In the genomic region with DNA sequence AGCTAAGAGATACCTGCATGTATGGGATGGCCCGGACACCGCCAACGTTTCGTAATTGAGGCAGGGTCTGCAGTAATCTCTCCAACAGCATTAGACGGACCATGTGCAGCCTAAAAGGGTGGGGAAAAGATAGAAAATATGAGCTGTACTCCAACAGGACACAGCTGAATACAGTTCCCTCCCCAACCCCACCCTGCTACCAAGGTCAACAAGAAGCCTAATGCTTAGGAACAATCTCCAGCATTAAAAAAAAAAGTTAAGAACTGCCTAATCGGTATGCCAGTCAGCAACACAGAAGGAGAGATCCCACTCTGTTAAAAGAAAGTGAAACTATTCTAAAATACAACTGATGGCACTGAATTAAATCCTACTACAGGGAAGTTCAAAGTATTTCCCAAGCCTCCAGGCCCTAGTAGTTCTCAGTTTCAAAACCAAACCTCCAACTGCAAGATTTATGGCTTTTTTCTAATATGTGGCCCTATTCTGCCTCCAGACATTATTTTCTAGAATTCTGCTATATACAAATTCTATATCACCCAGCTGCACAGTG, we compare ENCODE assay signal across 14 cellular contexts.
DNase-seq lines count a peak whose midpoint lies in the region; ATAC-seq and TF ChIP-seq lines count a peak whose summit lies in the region.
"Had no signal": no experiment of that assay in that cellular context is flagged by ENCODE, and none has a peak within 500 bp of the region (broad histone marks: within the 10 kb centered on the region; RNA-seq: fewer than 3 reads in every experiment).

No MANE protein-coding gene starts in this region.

- no peaks in the 10 kb centered on the region for H3K9me3 ChIP-seq in right cardiac atrium (ENCODE audit: control insufficient read depth, low read length)
- H3K9me3 ChIP-seq in mucosa of descending colon: peaks cover 7% of the 10 kb centered on the region
- H3K9me3 ChIP-seq in MG63: no peaks in the 10 kb centered on the region

- POLR2A ChIA-PET in naive thymus-derived CD8-positive, alpha-beta T cell (lab: Charles Lee): no interaction called here

- H3K36me3 ChIP-seq in mucosa of descending colon (ENCODE audit: low read depth) (peaks cover 17% of the 10 kb centered on the region), MG63 (peaks cover 95% of the 10 kb centered on the region)

- H3K4me1 Mint-ChIP-seq in naive thymus-derived CD8-positive, alpha-beta T cell: peaks cover 0 to 19% (median 14%) of the 10 kb centered on the region in 4 donors

- 85% methylated on average over 6 of the region's 6 CpGs for WGBS in right cardiac atrium

- no peak for DNase-seq in right cardiac atrium
- no peak for DNase-seq in Right ventricle myocardium inferior (ENCODE audit: missing footprints)
- peak; percentile 47 for DNase-seq in NOMO-1 treated with DMSO at 0.1 percent for 48 hours (lab: John Stamatoyannopoulos, UW; ENCODE audit: unreplicated experiment)
- no peak for DNase-seq in mucosa of descending colon
- no peak for DNase-seq in naive thymus-derived CD8-positive, alpha-beta T cell
- no peak for DNase-seq in MG63
- no peak for DNase-seq in activated CD4-positive, CD25-positive, alpha-beta regulatory T cell treated with anti-CD3 and anti-CD28 coated beads, Interleukin-2, amount 50 U/mL, for 72 hours
- DNase-seq: CD8-positive, alpha-beta T cell; DMS79 treated with DMSO at 0.1 percent for 48 hours; KBM-7; NCI-H1930; NCI-H510A; NCI-H82; SJCRH30 had no signal

- intact Hi-C loops in right cardiac atrium (cut with DNase I): loop anchor here in 2 of 4 donors (10.0 kb wide), 2 partner anchors 46 to 666 kb away; a partner anchor contains a TSS
- intact Hi-C loops in Right ventricle myocardium inferior (cut with DNase I): no loop called here
- intact Hi-C loops in mucosa of descending colon (cut with DNase I, micrococcal nuclease): no loop called here

- no peak overlapping the region for H3K4me3 Mint-ChIP-seq in naive thymus-derived CD8-positive, alpha-beta T cell
- H3K4me3 Mint-ChIP-seq: CD8-positive, alpha-beta T cell had no signal

- ATAC-seq in right cardiac atrium: peak; percentile 43 to 77
- ATAC-seq in Right ventricle myocardium inferior: no peak
- peak; percentile 75 for ATAC-seq in mucosa of descending colon
- ATAC-seq in naive thymus-derived CD8-positive, alpha-beta T cell: no peak
- ATAC-seq: CD8-positive, alpha-beta T cell had no signal

- no peak overlapping the region for H3K27ac ChIP-seq in right cardiac atrium (ENCODE audit: low read length)
- H3K27ac ChIP-seq: SJCRH30 had no signal

- TF ChIP-seq CTCF in mucosa of descending colon (IDR thresholded peaks at IDR 0.05): no peak

- peak overlapping the region in 1 of 10 donors; percentile 37 for H3K27ac Mint-ChIP-seq in naive thymus-derived CD8-positive, alpha-beta T cell
- H3K27ac Mint-ChIP-seq: CD8-positive, alpha-beta T cell had no signal

- H3K27me3 ChIP-seq in right cardiac atrium (ENCODE audit: control insufficient read depth, insufficient read depth): no peaks in the 10 kb centered on the region
- H3K27me3 ChIP-seq in MG63: no peaks in the 10 kb centered on the region
- H3K27me3 ChIP-seq: SJCRH30 had no signal

- no peak overlapping the region for H3K4me3 ChIP-seq in right cardiac atrium (ENCODE audit: low read length)
- no peak overlapping the region for H3K4me3 ChIP-seq in mucosa of descending colon
- no peak overlapping the region for H3K4me3 ChIP-seq in MG63
- H3K4me3 ChIP-seq: SJCRH30 had no signal

- no peaks in the 10 kb centered on the region for H3K27me3 Mint-ChIP-seq in naive thymus-derived CD8-positive, alpha-beta T cell

- H3K36me3 Mint-ChIP-seq in naive thymus-derived CD8-positive, alpha-beta T cell: peaks cover 15 to 92% (median 43%) of the 10 kb centered on the region in 3 donors

- H3K4me1 ChIP-seq in right cardiac atrium (ENCODE audit: control insufficient read depth, insufficient read depth, low read length): no peaks in the 10 kb centered on the region
- peaks cover 24% of the 10 kb centered on the region for H3K4me1 ChIP-seq in mucosa of descending colon (ENCODE audit: low read depth)
- H3K4me1 ChIP-seq: SJCRH30 had no signal

- H3K9me3 Mint-ChIP-seq in naive thymus-derived CD8-positive, alpha-beta T cell: peaks cover 0 to 5% (median 3%) of the 10 kb centered on the region in 9 donors

Comparison
In these comparisons a context has a peak if more than half of its experiments do, and no peak if none do; other contexts are left out.
1. ATAC-seq: peak in right cardiac atrium (2 of 2) and mucosa of descending colon (single experiment); none in Right ventricle myocardium inferior (single experiment) and naive thymus-derived CD8-positive, alpha-beta T cell (0 of 2).